23 cellular contexts compared by ENCODE assay signal in genomic region chr19:17761148-17761547, GRCh38.
"Had no signal": no experiment of that assay in that cellular context is flagged by ENCODE, and none has a peak within 500 bp of the region (broad histone marks: within the 10 kb centered on the region; RNA-seq: fewer than 3 reads in every experiment).

No MANE protein-coding gene starts in this region.

- FAIRE-seq: bronchial epithelial cell, urothelium cell line had no signal

- H3K36me3 ChIP-seq: colonic mucosa, gastrocnemius medialis, thoracic aorta had no signal

- H3K27ac ChIP-seq: colonic mucosa, gastrocnemius medialis, hepatocyte, skin epidermis, thoracic aorta, WERI-Rb-1 had no signal

- DNase-seq: activated CD4-positive, alpha-beta memory T cell treated with anti-CD3 and anti-CD28 coated beads, Interleukin-2, amount 10 ng/mL, durations not matched to agents 7 days and 5 days; activated CD4-positive, alpha-beta T cell treated with anti-CD3 and anti-CD28 coated beads, Interleukin-2, amount 10 ng/mL, durations not matched to agents 7 days and 5 days; activated CD4-positive, CD25-positive, alpha-beta regulatory T cell treated with anti-CD3 and anti-CD28 coated beads, Interleukin-2, amount 50 U/mL, for 72 hours; activated CD8-positive, alpha-beta memory T cell treated with anti-CD3 and anti-CD28 coated beads, Interleukin-2, amount 50 U/mL, for 48 hours; activated naive CD8-positive, alpha-beta T cell treated with anti-CD3 and anti-CD28 coated beads, Interleukin-2, amount 50 U/mL, for 24 hours; activated T-cell treated with anti-CD3 and anti-CD28 coated beads, Interleukin-2, amount 50 U/mL, for 24 hours; anterior cingulate cortex; colonic mucosa; effector memory CD4-positive, alpha-beta T cell; gastrocnemius medialis; islet precursor cell; left cardiac atrium; left ventricle myocardium superior; mucosa of descending colon; stimulated activated CD4-positive, alpha-beta T cell treated with anti-CD3 and anti-CD28 coated beads, Interleukin-4, amount 100 ng/mL, for 24 hours; T-helper 9 cell; trophoblast cell; WERI-Rb-1 had no signal

- H3K4me1 ChIP-seq: colonic mucosa, gastrocnemius medialis had no signal

- H3K9me3 ChIP-seq: colonic mucosa, gastrocnemius medialis, mucosa of descending colon, thoracic aorta had no signal

- H3K27me3 ChIP-seq: colonic mucosa, hepatocyte had no signal

- H3K4me3 ChIP-seq: colonic mucosa, gastrocnemius medialis, hepatocyte, mucosa of descending colon, skin epidermis, thoracic aorta had no signal
